Comparison of ENCODE assay signal across 2 cellular contexts in genomic region chr15:77243716-77244401, GRCh38.
TF ChIP-seq lines count a peak whose summit lies in the region.

No MANE protein-coding gene starts in this region.

TF ChIP-seq in HEK293, 187 proteins besides CTCF, POLR2A, EP300 and RAD21 (continued from another document):
- TF ChIP-seq PRDM10 (tag by site-specific recombination; IDR thresholded peaks at IDR 0.05) (peak; percentile 24; the same call in 1 of the 2 replicates), WT1 (tag by site-specific recombination; IDR thresholded peaks at IDR 0.05) (no peak)

TF ChIP-seq in GM23338, 12 proteins besides CTCF, POLR2A, EP300 and RAD21 (continued from another document):
- TF ChIP-seq ZNF462 (CRISPR knock-in tag; IDR thresholded peaks at IDR 0.05), result no peak
TF ChIP-seq in GM23338: peak in this region for 0.
